Comparison of ENCODE assay signal across 20 cellular contexts in genomic region chr20:41427833-41428232, GRCh38.
A peak's percentile ranks its signal among the peaks of the same experiment; 100 is the strongest.
DNase-seq lines count a peak whose midpoint lies in the region; ATAC-seq and TF ChIP-seq lines count a peak whose summit lies in the region.
"Had no signal": no experiment of that assay in that cellular context is flagged by ENCODE, and none has a peak within 500 bp of the region (broad histone marks: within the 10 kb centered on the region; RNA-seq: fewer than 3 reads in every experiment).

No MANE protein-coding gene starts in this region.

- in situ Hi-C loops in IMR-90 (cut with MboI; ENCODE audit: low sequenced_read_pairs) = no loop called here

- H3K27ac Mint-ChIP-seq in activated T-helper 1 cell treated with anti-CD3 and anti-CD28 coated beads, Interleukin-12 subunit alpha, Interleukin-12 subunit beta, Interleukin-2, Interleukin-4 antibody, amounts not matched to agents 30 ng/mL and 10 ng/mL and 1 ng/mL, durations not matched to agents 14 hours and 24 hours and 36 hours = peak overlapping the region; percentile 94
- H3K27ac Mint-ChIP-seq: GM23338, neural progenitor cell had no signal

- H3K27me3 ChIP-seq in cardiac muscle cell (no peaks in the 10 kb centered on the region), IMR-90 (ENCODE audit: control insufficient read depth, insufficient read depth, low read length) (no peaks in the 10 kb centered on the region), neuronal stem cell (ENCODE audit: control insufficient read depth in 3 of 3, insufficient read depth in 3 of 3, low read depth in 1 of 3, low read length in 3 of 3) (no peaks in the 10 kb centered on the region), esophagus squamous epithelium (no peaks in the 10 kb centered on the region), MG63 (no peaks in the 10 kb centered on the region)
- H3K27me3 ChIP-seq: brain microvascular endothelial cell, heart left ventricle, left lung, neural progenitor cell, Peyer's patch had no signal

- H3K4me3 Mint-ChIP-seq in activated T-helper 1 cell treated with anti-CD3 and anti-CD28 coated beads, Interleukin-12 subunit alpha, Interleukin-12 subunit beta, Interleukin-2, Interleukin-4 antibody, amounts not matched to agents 30 ng/mL and 10 ng/mL and 1 ng/mL, durations not matched to agents 14 hours and 24 hours and 36 hours = no peak overlapping the region
- H3K4me3 Mint-ChIP-seq: GM23338, neural progenitor cell had no signal

- H2AK9ac ChIP-seq in IMR-90 (replicated peaks; ENCODE audit: low read depth, low read length, poor library complexity) = no peak overlapping the region

- H4K91ac ChIP-seq in IMR-90 (ENCODE audit: insufficient read depth, low read depth, low read length) (peak overlapping the region; percentile 77), neuronal stem cell (ENCODE audit: low read depth, low read length, poor library complexity) (no peak overlapping the region)

- H3K4me1 ChIP-seq in cardiac muscle cell (ENCODE audit: low read depth) (no peaks in the 10 kb centered on the region), IMR-90 (ENCODE audit: control insufficient read depth, insufficient read depth, low read length) (peaks cover 21% of the 10 kb centered on the region), neuronal stem cell (ENCODE audit: control insufficient read depth in 2 of 2, insufficient read depth in 1 of 2, low read depth in 1 of 2, low read length in 2 of 2) (peaks cover 0 to 2% of the 10 kb centered on the region in 2 donors), esophagus squamous epithelium (peaks cover 0 to 10% (median 0%) of the 10 kb centered on the region in 3 donors)
- H3K4me1 ChIP-seq: left lung, neural progenitor cell, psoas muscle had no signal

- peaks cover 36% of the 10 kb centered on the region for H3K36me3 ChIP-seq in cardiac muscle cell
- peaks cover 13% of the 10 kb centered on the region for H3K36me3 ChIP-seq in IMR-90 (ENCODE audit: control insufficient read depth, insufficient read depth, low read length)
- peaks cover 14 to 85% of the 10 kb centered on the region in 2 donors for H3K36me3 ChIP-seq in neuronal stem cell (replicated peaks in 1 of 2; ENCODE audit: control insufficient read depth in 2 of 2, insufficient read depth in 2 of 2, low read length in 2 of 2)
- H3K36me3 ChIP-seq in esophagus squamous epithelium = peaks cover 0 to 95% (median 12%) of the 10 kb centered on the region in 3 donors
- peaks cover 32% of the 10 kb centered on the region for H3K36me3 ChIP-seq in MG63

- TF ChIP-seq CTCF in cardiac muscle cell (IDR thresholded peaks at IDR 0.05; ENCODE audit: low read depth, low read length) (no peak), IMR-90 (conservative IDR thresholded peaks at IDR 0.05; ENCODE audit: low read depth, low read length) (no peak), esophagus squamous epithelium (IDR thresholded peaks at IDR 0.05) (no peak)

- no peaks in the 10 kb centered on the region for H3K27me3 Mint-ChIP-seq in activated T-helper 1 cell treated with anti-CD3 and anti-CD28 coated beads, Interleukin-12 subunit alpha, Interleukin-12 subunit beta, Interleukin-2, Interleukin-4 antibody, amounts not matched to agents 30 ng/mL and 10 ng/mL and 1 ng/mL, durations not matched to agents 14 hours and 24 hours and 36 hours (ENCODE audit: insufficient read depth)

- H3K9me3 Mint-ChIP-seq in activated T-helper 1 cell treated with anti-CD3 and anti-CD28 coated beads, Interleukin-12 subunit alpha, Interleukin-12 subunit beta, Interleukin-2, Interleukin-4 antibody, amounts not matched to agents 30 ng/mL and 10 ng/mL and 1 ng/mL, durations not matched to agents 14 hours and 24 hours and 36 hours = peaks cover 9% of the 10 kb centered on the region
- H3K9me3 Mint-ChIP-seq: GM23338, neural progenitor cell had no signal

- H3K14ac ChIP-seq in IMR-90 (replicated peaks; ENCODE audit: low read depth, low read length) (peak overlapping the region; percentile 41), neuronal stem cell (ENCODE audit: low read length) (no peak overlapping the region)

- H2BK20ac ChIP-seq in IMR-90 (ENCODE audit: low read depth, low read length) = peak overlapping the region; percentile 51

- TF ChIP-seq RAD21 in IMR-90 (IDR thresholded peaks at IDR 0.05; ENCODE audit: low read length) = no peak

- H3K4ac ChIP-seq in IMR-90 (ENCODE audit: low read depth, low read length) = peak overlapping the region; percentile 73
- no peak overlapping the region for H3K4ac ChIP-seq in neuronal stem cell (ENCODE audit: low read length)

- H3K4me3 ChIP-seq in cardiac muscle cell (no peak overlapping the region), IMR-90 (ENCODE audit: insufficient read depth, low read depth, low read length) (no peak overlapping the region), neuronal stem cell (ENCODE audit: low read length in 2 of 2) (peak overlapping the region in 1 of 2 donors; percentile 67), esophagus squamous epithelium (no peak overlapping the region), MG63 (no peak overlapping the region)
- H3K4me3 ChIP-seq: coronary artery, GM23338, heart left ventricle, left lung, neural progenitor cell, Peyer's patch, psoas muscle had no signal

- POLR2A ChIA-PET in IMR-90 (lab: Charles Lee; ENCODE audit: unreplicated experiment) = no interaction called here

- H3K4me2 ChIP-seq in IMR-90 (ENCODE audit: low read depth, low read length) = peak overlapping the region; percentile 10; the same call in 1 of the 2 replicates
- H3K4me2 ChIP-seq in neuronal stem cell (ENCODE audit: insufficient read depth, low read length, poor library complexity, severe bottlenecking) = no peak overlapping the region
- H3K4me2 ChIP-seq: GM23338, neural progenitor cell had no signal

- CTCF ChIA-PET in IMR-90 (lab: Yijun Ruan, JAX) = no interaction called here

- TF ChIP-seq POLR2A in IMR-90 (IDR thresholded peaks at IDR 0.05; ENCODE audit: low read depth, low read length) (no peak), esophagus squamous epithelium (IDR thresholded peaks at IDR 0.05) (no peak)

- WGBS in IMR-90 (ENCODE audit: extremely low coverage in 2 of 2, insufficient read length in 1 of 2), 2 experiments = no CpG with 5 or more reads among the region's 1 CpG
- no CpG with 5 or more reads among the region's 1 CpG for WGBS in neuronal stem cell (ENCODE audit: extremely low coverage in 2 of 2, insufficient read length in 2 of 2, insufficient replicate concordance in 1 of 2), 2 donors
- 27 to 86% methylated on average over 1 of the region's 1 CpG for WGBS in esophagus squamous epithelium, 2 donors

- H3K23ac ChIP-seq in IMR-90 (ENCODE audit: low read depth, low read length) (peak overlapping the region; percentile 39; the same call in 1 of the 2 replicates), neuronal stem cell (ENCODE audit: low read depth, low read length, poor library complexity) (no peak overlapping the region)

- H3K9ac ChIP-seq in IMR-90 (ENCODE audit: low read depth, low read length) (no peak overlapping the region), neuronal stem cell (ENCODE audit: low read depth, low read length, poor library complexity) (no peak overlapping the region)
- H3K9ac ChIP-seq: neural progenitor cell had no signal

- peak overlapping the region in 1 of 2 experiments; percentile 71; a peak in 2 of 4 replicates for H4K8ac ChIP-seq in IMR-90 (ENCODE audit: low read depth in 2 of 2, low read length in 2 of 2)
- peak overlapping the region; percentile 67 for H4K8ac ChIP-seq in neuronal stem cell (ENCODE audit: low read depth, low read length)

- H3K36me3 Mint-ChIP-seq in activated T-helper 1 cell treated with anti-CD3 and anti-CD28 coated beads, Interleukin-12 subunit alpha, Interleukin-12 subunit beta, Interleukin-2, Interleukin-4 antibody, amounts not matched to agents 30 ng/mL and 10 ng/mL and 1 ng/mL, durations not matched to agents 14 hours and 24 hours and 36 hours (ENCODE audit: low read depth) = peaks cover 44% of the 10 kb centered on the region

- DNase-seq in cardiac muscle cell (ENCODE audit: low read depth in 1 of 2, low spot score in 1 of 2) = no peak
- DNase-seq in cardiac septum (ENCODE audit: low spot score) = no peak
- no peak for DNase-seq in IMR-90
- DNase-seq in activated T-helper 1 cell treated with anti-CD3 and anti-CD28 coated beads, Interleukin-12 subunit alpha, Interleukin-12 subunit beta, Interleukin-2, Interleukin-4 antibody, amounts not matched to agents 30 ng/mL and 10 ng/mL and 1 ng/mL, durations not matched to agents 14 hours and 24 hours and 36 hours (ENCODE audit: low spot score) = no peak
- DNase-seq in neuronal stem cell (ENCODE audit: low spot score) = no peak
- DNase-seq in esophagus squamous epithelium (lab: John Stamatoyannopoulos, UW) = no peak
- DNase-seq in MG63 = no peak
- no peak for DNase-seq in effector CD4-positive, alpha-beta T cell
- DNase-seq: activated CD8-positive, alpha-beta memory T cell treated with anti-CD3 and anti-CD28 coated beads, Interleukin-2, amount 50 U/mL, for 4 hours; heart left ventricle; left lung; NCI-H1930; NCI-H446 treated with DMSO at 0.1 percent for 48 hours; Peyer's patch; psoas muscle; T1000 had no signal

- H3K4me1 Mint-ChIP-seq in activated T-helper 1 cell treated with anti-CD3 and anti-CD28 coated beads, Interleukin-12 subunit alpha, Interleukin-12 subunit beta, Interleukin-2, Interleukin-4 antibody, amounts not matched to agents 30 ng/mL and 10 ng/mL and 1 ng/mL, durations not matched to agents 14 hours and 24 hours and 36 hours (ENCODE audit: low read depth) = peaks cover 41% of the 10 kb centered on the region
- H3K4me1 Mint-ChIP-seq: GM23338 had no signal

- H3K27ac ChIP-seq in cardiac muscle cell (peak overlapping the region; percentile 43), IMR-90 (ENCODE audit: insufficient read depth, low read length) (peak overlapping the region; percentile 25), neuronal stem cell (replicated peaks; ENCODE audit: low read length) (no peak overlapping the region), esophagus squamous epithelium (no peak overlapping the region)
- H3K27ac ChIP-seq: brain microvascular endothelial cell, coronary artery, heart left ventricle, left lung, neural progenitor cell, Peyer's patch, psoas muscle had no signal

- H2BK15ac ChIP-seq in IMR-90 (ENCODE audit: low read depth, low read length) (peak overlapping the region; percentile 77; the same call in 1 of the 3 replicates), neuronal stem cell (ENCODE audit: low read length) (no peak overlapping the region)

- intact Hi-C loops in cardiac septum (cut with DNase I) = no loop called here
- intact Hi-C loops in IMR-90 (cut with micrococcal nuclease) = loop anchor here (5.0 kb wide), 2 partner anchors 189 to 264 kb away; partner anchors contain the start of gene CHD6
- intact Hi-C loops in activated T-helper 1 cell treated with anti-CD3 and anti-CD28 coated beads, Interleukin-12 subunit alpha, Interleukin-12 subunit beta, Interleukin-2, Interleukin-4 antibody, amounts not matched to agents 30 ng/mL and 10 ng/mL and 1 ng/mL, durations not matched to agents 14 hours and 24 hours and 36 hours (cut with micrococcal nuclease) = loop anchor here (1.0 to 5.0 kb wide), 4 partner anchors 8 to 196 kb away; no protein-coding TSS in a partner anchor
- intact Hi-C loops in esophagus squamous epithelium (cut with DNase I) = no loop called here

- BruUV-seq in IMR-90 (replicated peaks; lab: Mats Ljungman, UMichigan) = no TSS peak

- dilution Hi-C loops in IMR-90 (cut with HindIII; ENCODE audit: low sequenced_read_pairs, unreplicated experiment) = no loop called here

- peak overlapping the region; percentile 92 for H2AK5ac ChIP-seq in IMR-90 (ENCODE audit: low read depth, low read length)
- no peak overlapping the region for H2AK5ac ChIP-seq in neuronal stem cell (ENCODE audit: low read depth, low read length)

- 0 out of 2 replicates have a peak, but pooled peaks have one; percentile 3 for ATAC-seq in IMR-90 (ENCODE audit: low read depth)
- ATAC-seq: GM23338 had no signal

- peaks cover 9% of the 10 kb centered on the region for H3K9me1 ChIP-seq in IMR-90 (ENCODE audit: insufficient read depth, low read length)

- peaks cover 0 to 8% of the 10 kb centered on the region in 2 experiments; a peak in 1 of 4 replicates for H3K79me1 ChIP-seq in IMR-90 (ENCODE audit: low read depth in 1 of 2, low read length in 2 of 2)
- H3K79me1 ChIP-seq in neuronal stem cell (ENCODE audit: low read depth, low read length) = no peaks in the 10 kb centered on the region

- no peak overlapping the region for H2BK12ac ChIP-seq in neuronal stem cell (ENCODE audit: low read length)

- H2AFZ ChIP-seq in IMR-90 (replicated peaks; ENCODE audit: low read length, poor library complexity) (no peak overlapping the region), neuronal stem cell (ENCODE audit: low read length) (no peak overlapping the region)
- H2AFZ ChIP-seq: GM23338, neural progenitor cell had no signal

- H2BK120ac ChIP-seq in IMR-90 (ENCODE audit: low read depth, low read length) (peak overlapping the region; percentile 53), neuronal stem cell (ENCODE audit: low read depth, low read length) (no peak overlapping the region)

- H3K56ac ChIP-seq in IMR-90 (ENCODE audit: extremely low read depth, insufficient read depth, low read length) = no peak overlapping the region

- H3K18ac ChIP-seq in IMR-90 (ENCODE audit: low read depth, low read length) = peak overlapping the region; percentile 92; the same call in 1 of the 2 replicates
- no peak overlapping the region for H3K18ac ChIP-seq in neuronal stem cell (ENCODE audit: low read length)

- H3K9me3 ChIP-seq in cardiac muscle cell (ENCODE audit: low read depth) = no peaks in the 10 kb centered on the region
- H3K9me3 ChIP-seq in IMR-90 (ENCODE audit: control insufficient read depth, insufficient read depth, low read length) = no peaks in the 10 kb centered on the region
- H3K9me3 ChIP-seq in neuronal stem cell (replicated peaks in 1 of 2; ENCODE audit: control insufficient read depth in 2 of 2, insufficient read depth in 1 of 2, low read depth in 1 of 2, low read length in 2 of 2) = no peaks in the 10 kb centered on the region
- H3K9me3 ChIP-seq in esophagus squamous epithelium = no peaks in the 10 kb centered on the region
- H3K9me3 ChIP-seq in MG63 = no peaks in the 10 kb centered on the region
- H3K9me3 ChIP-seq: heart left ventricle, left lung, Peyer's patch, psoas muscle had no signal

- H2BK5ac ChIP-seq in IMR-90 (ENCODE audit: low read depth, low read length, poor library complexity, severe bottlenecking) (peak overlapping the region; percentile 78), neuronal stem cell (ENCODE audit: low read length) (no peak overlapping the region)

- H4K20me1 ChIP-seq in IMR-90 (ENCODE audit: insufficient read depth, low read length) = no peaks in the 10 kb centered on the region; the same call in 1 of the 2 replicates

- H4K5ac ChIP-seq in IMR-90 (ENCODE audit: low read depth, low read length) = peak overlapping the region; percentile 65; the same call in 1 of the 2 replicates

Comparison
In these comparisons a context has a peak if more than half of its experiments do, and no peak if none do; other contexts are left out.
1. H3K27ac ChIP-seq: peak in cardiac muscle cell (single experiment) and IMR-90 (single experiment); none in neuronal stem cell (single experiment) and esophagus squamous epithelium (0 of 4).
2. intact Hi-C loops: an anchor here in IMR-90 (5.0 kb wide) and activated T-helper 1 cell treated with anti-CD3 and anti-CD28 coated beads, Interleukin-12 subunit alpha, Interleukin-12 subunit beta, Interleukin-2, Interleukin-4 antibody, amounts not matched to agents 30 ng/mL and 10 ng/mL and 1 ng/mL, durations not matched to agents 14 hours and 24 hours and 36 hours (1.0 to 5.0 kb wide); none called in cardiac septum and esophagus squamous epithelium.